ENCODE assay signal across 10 cellular contexts in the genomic region with DNA sequence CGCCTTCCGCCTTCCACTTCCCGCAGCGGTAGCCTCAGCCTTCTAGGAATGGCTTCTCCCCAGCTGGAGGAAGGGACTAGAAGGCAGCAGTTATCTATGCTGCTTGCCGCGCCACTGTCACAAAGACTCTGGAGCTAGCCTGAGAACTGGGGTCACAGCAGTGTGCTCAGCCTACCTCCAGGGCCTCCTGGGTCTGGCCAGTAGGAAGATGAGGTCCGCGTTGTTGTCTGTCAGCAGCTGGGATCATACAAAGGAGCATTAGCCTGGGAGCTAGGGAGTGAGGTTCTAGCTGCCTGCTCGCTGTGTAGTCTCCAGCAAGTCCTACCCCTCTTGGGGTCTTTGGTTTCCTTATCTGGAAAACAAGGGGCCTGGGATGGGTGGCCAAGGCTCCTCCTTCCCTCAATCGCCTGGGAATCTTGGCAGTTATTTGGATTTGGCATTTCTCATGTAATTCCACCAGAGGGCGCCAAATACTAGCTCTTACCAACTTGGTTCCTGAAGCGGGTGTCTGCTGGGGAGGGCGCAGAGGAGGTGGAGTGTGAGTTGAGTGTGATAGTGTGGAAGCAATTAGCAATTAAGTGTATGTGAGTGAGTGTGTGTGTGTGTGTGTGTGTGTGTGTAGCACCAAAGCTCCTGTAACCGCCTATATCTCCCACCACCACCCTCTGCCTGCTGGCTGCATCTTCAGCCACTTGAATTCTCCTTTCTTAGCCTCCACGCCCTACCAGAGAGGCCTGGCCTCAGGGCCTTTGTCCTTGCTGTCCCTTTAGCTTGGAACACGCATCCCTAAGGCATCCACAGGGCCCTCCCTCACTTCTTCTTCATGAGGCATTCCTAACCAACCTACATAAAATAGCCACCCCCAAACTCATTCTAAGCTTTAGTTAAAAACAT.
DNase-seq lines count a peak whose midpoint lies in the region; ATAC-seq and TF ChIP-seq lines count a peak whose summit lies in the region.
"Had no signal": no experiment of that assay in that cellular context is flagged by ENCODE, and none has a peak within 500 bp of the region (broad histone marks: within the 10 kb centered on the region; RNA-seq: fewer than 3 reads in every experiment).

No MANE protein-coding gene starts in this region.

- 53 to 60% methylated on average over 15 to 16 of the region's 16 CpGs for WGBS in upper lobe of left lung, 2 donors

- no peak overlapping the region for H3K4me3 Mint-ChIP-seq in activated T-cell treated with anti-CD3 and anti-CD28 coated beads, Interleukin-2, amount 50 U/mL, for 4 hours
- no peak overlapping the region for H3K4me3 Mint-ChIP-seq in nephron

- no peaks in the 10 kb centered on the region for H3K4me1 ChIP-seq in upper lobe of left lung

- no peaks in the 10 kb centered on the region for H3K36me3 Mint-ChIP-seq in activated T-cell treated with anti-CD3 and anti-CD28 coated beads, Interleukin-2, amount 50 U/mL, for 4 hours (ENCODE audit: insufficient read depth)
- no peaks in the 10 kb centered on the region for H3K36me3 Mint-ChIP-seq in nephron (ENCODE audit: low read depth)

- peaks cover 1% of the 10 kb centered on the region for H3K4me1 Mint-ChIP-seq in activated T-cell treated with anti-CD3 and anti-CD28 coated beads, Interleukin-2, amount 50 U/mL, for 4 hours (ENCODE audit: low read depth)
- no peaks in the 10 kb centered on the region for H3K4me1 Mint-ChIP-seq in nephron

- H3K27me3 ChIP-seq in upper lobe of left lung: no peaks in the 10 kb centered on the region
- H3K27me3 ChIP-seq: BLaER1 treated with 17β-estradiol and CSF1 and Interleukin-3, amounts not matched to agents 10 nM and 100 nM had no signal

- H3K9me3 ChIP-seq in upper lobe of left lung: no peaks in the 10 kb centered on the region
- H3K9me3 ChIP-seq: BLaER1 treated with 17β-estradiol and CSF1 and Interleukin-3, amounts not matched to agents 10 nM and 100 nM had no signal

- TF ChIP-seq POLR2A in upper lobe of left lung (IDR thresholded peaks at IDR 0.05): no peak

- peak; percentile 4 for DNase-seq in NOMO-1 treated with DMSO at 0.1 percent for 48 hours (lab: John Stamatoyannopoulos, UW; ENCODE audit: unreplicated experiment)
- no peak for DNase-seq in NOMO-1 treated with dmso at 0.1 percent for 144 hours (lab: John Stamatoyannopoulos, UW; ENCODE audit: unreplicated experiment)
- DNase-seq in HK-2 (ENCODE audit: unreplicated experiment): peak; percentile 4
- DNase-seq in NCI-H82 (lab: John Stamatoyannopoulos, UW): peak; percentile 78
- DNase-seq in activated T-cell treated with anti-CD3 and anti-CD28 coated beads, Interleukin-2, amount 50 U/mL, for 4 hours: peak; percentile 24
- peak; percentile 67 for DNase-seq in fibroblast of mammary gland (ENCODE audit: low read depth)
- DNase-seq in upper lobe of left lung: peak in 1 of 2 donors; percentile 39

- H3K27ac ChIP-seq in upper lobe of left lung: no peak overlapping the region
- H3K27ac ChIP-seq: BLaER1 treated with 17β-estradiol and CSF1 and Interleukin-3, amounts not matched to agents 10 nM and 100 nM; epithelial cell of prostate had no signal

- peak overlapping the region in 2 of 3 experiments; percentile 15 to 28 for H3K27ac Mint-ChIP-seq in nephron

- peaks cover 7% of the 10 kb centered on the region for H3K27me3 Mint-ChIP-seq in activated T-cell treated with anti-CD3 and anti-CD28 coated beads, Interleukin-2, amount 50 U/mL, for 4 hours (ENCODE audit: low read depth)
- H3K27me3 Mint-ChIP-seq in nephron (ENCODE audit: low read depth): peaks cover 24% of the 10 kb centered on the region

- peak; percentile 55 to 61 for ATAC-seq in activated T-cell treated with anti-CD3 and anti-CD28 coated beads, Interleukin-2, amount 50 U/mL, for 4 hours
- peak; percentile 75 to 87 for ATAC-seq in upper lobe of left lung (ENCODE audit: low FRiP score in 2 of 2)

- TF ChIP-seq CTCF in fibroblast of mammary gland (conservative IDR thresholded peaks at IDR 0.05; ENCODE audit: control insufficient read depth, insufficient read depth, low read depth, low read length) (peak; percentile 67), nephron (IDR thresholded peaks at IDR 0.05; ENCODE audit: unreplicated experiment in 3 of 3) (peak; percentile 75 to 80 (median 75)), upper lobe of left lung (IDR thresholded peaks at IDR 0.05) (peak; percentile 63 to 82 (median 76))

- no peak for TF ChIP-seq EP300 in upper lobe of left lung (IDR thresholded peaks at IDR 0.05)

- H3K36me3 ChIP-seq in upper lobe of left lung: no peaks in the 10 kb centered on the region

- H3K4me3 ChIP-seq in fibroblast of mammary gland (ENCODE audit: control insufficient read depth, low read depth, low read length) (no peak overlapping the region), upper lobe of left lung (no peak overlapping the region)
- H3K4me3 ChIP-seq: BLaER1 treated with 17β-estradiol and CSF1 and Interleukin-3, amounts not matched to agents 10 nM and 100 nM had no signal

- H3K9me3 Mint-ChIP-seq in activated T-cell treated with anti-CD3 and anti-CD28 coated beads, Interleukin-2, amount 50 U/mL, for 4 hours: no peaks in the 10 kb centered on the region
- peaks cover 9% of the 10 kb centered on the region for H3K9me3 Mint-ChIP-seq in nephron
